Comparison of ENCODE assay signal across 31 cellular contexts in the genomic region with DNA sequence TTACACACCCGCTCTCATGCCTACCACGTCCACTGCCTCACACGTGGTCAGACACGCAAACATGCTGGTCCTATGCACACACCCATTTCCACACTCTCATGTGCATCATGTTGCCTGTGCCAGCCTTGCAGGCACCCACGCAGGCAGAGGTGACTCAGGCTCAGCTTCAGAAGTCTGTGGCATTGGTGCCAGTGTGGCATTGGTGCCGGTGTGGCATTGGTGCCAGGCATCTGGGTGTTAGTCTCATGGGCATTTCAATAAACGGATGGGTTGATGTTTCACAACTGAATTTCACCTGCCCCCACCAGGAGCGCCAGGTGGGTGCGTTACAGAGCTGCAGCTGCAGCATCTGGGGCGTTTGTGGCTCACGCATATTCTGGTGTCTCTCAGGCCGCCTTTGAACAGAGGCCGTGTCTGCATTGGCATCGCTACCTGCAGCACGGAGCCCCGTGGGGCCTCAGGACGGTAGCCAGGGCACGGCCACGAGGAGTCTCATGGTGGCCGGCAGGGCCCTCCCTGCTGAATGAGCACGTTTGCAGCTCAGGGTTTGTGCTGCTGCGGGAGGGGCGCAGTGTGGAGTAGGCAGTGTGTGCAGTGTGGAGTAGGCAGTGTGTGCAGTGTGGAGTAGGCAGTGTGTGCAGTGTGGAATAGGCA. TPM values are rescaled to one million over a fixed set of nuclear protein-coding genes. Genes with fewer than 3 reads are reported as not detected.
"Had no signal": no experiment of that assay in that cellular context is flagged by ENCODE, and none has a peak within 500 bp of the region (broad histone marks: within the 10 kb centered on the region; RNA-seq: fewer than 3 reads in every experiment).

No MANE protein-coding gene starts in this region.

- ATAC-seq: activated CD8-positive, alpha-beta T cell treated with anti-CD3 and anti-CD28 coated beads for 36 hours; K562; PC-3 had no signal

- H3K4me1 ChIP-seq: ascending aorta, Peyer's patch had no signal

- H3K36me3 ChIP-seq: ascending aorta, Peyer's patch, WERI-Rb-1 had no signal

- H3K27ac ChIP-seq: ascending aorta, Peyer's patch, WERI-Rb-1 had no signal

- DNase-seq: activated CD4-positive, alpha-beta T cell treated with anti-CD3 and anti-CD28 coated beads, Interleukin-2, amount 10 ng/mL, durations not matched to agents 24 days and 14 days; activated CD4-positive, alpha-beta T cell treated with anti-CD3 and anti-CD28 coated beads, Interleukin-2, amount 50 U/mL, for 4 hours; activated CD8-positive, alpha-beta T cell treated with anti-CD3 and anti-CD28 coated beads for 36 hours; activated gamma-delta T cell; activated naive CD4-positive, alpha-beta T cell treated with Interleukin-2 at 50 U/mL for 16 hours; activated naive CD8-positive, alpha-beta T cell treated with anti-CD3 and anti-CD28 coated beads, Interleukin-2, amount 10 ng/mL, durations not matched to agents 7 days and 5 days; activated T-cell treated with anti-CD3 and anti-CD28 coated beads, Interleukin-2, amount 50 U/mL, for 24 hours; amygdala; NCI-H1105; NCI-H1417 treated with DMSO at 0.1 percent for 48 hours; NCI-H1930; NCI-H2081 treated with DMSO at 0.1 percent for 48 hours; NCI-H226; NCI-H446 treated with DMSO at 0.1 percent for 48 hours; NCI-H524; NCI-H69; Peyer's patch; RPMI8226; SIG-M5; T1000; WERI-Rb-1 had no signal

- H3K27me3 ChIP-seq: ascending aorta, Peyer's patch had no signal

- H3K9me3 ChIP-seq: ascending aorta, Peyer's patch had no signal

- H3K4me3 ChIP-seq: ascending aorta, K562, Peyer's patch had no signal

- FAIRE-seq: K562 had no signal

RNA-seq across cellular contexts. Expression of gene KNDC1, which starts 24.7 kb away (rescaled TPM):
- total RNA-seq: activated CD8-positive, alpha-beta T cell treated with anti-CD3 and anti-CD28 coated beads for 36 hours; M059J; PC-3 had no signal

RNA-seq across cellular contexts. Expression of gene UTF1, which starts 45.3 kb away (rescaled TPM):
- total RNA-seq: activated CD8-positive, alpha-beta memory T cell treated with anti-CD3 and anti-CD28 coated beads for 36 hours; activated CD8-positive, alpha-beta T cell treated with anti-CD3 and anti-CD28 coated beads for 36 hours; activated naive CD8-positive, alpha-beta T cell treated with anti-CD3 and anti-CD28 coated beads, Interleukin-2, amount 10 ng/mL, durations not matched to agents 7 days and 5 days; ascending aorta; cardiac septum; M059J; PC-3; Peyer's patch; T-helper 1 cell treated with Interleukin-12 subunit alpha and Interleukin-12 subunit beta and Interleukin-4 antibody, amounts not matched to agents 30 ng/mL and 1 ng/mL, for 36 hours; T-helper 2 cell treated with Interferon-gamma antibody and Interleukin-4, amounts not matched to agents 100 ng/mL and 5 ng/mL, for 36 hours had no signal
- polyA plus RNA-seq: adipose tissue had no signal

RNA-seq across cellular contexts. Expression of gene VENTX, which starts 52.9 kb away (rescaled TPM):
- total RNA-seq: activated CD4-positive, alpha-beta T cell treated with anti-CD3 and anti-CD28 coated beads, Interleukin-2, amount 10 ng/mL, durations not matched to agents 24 days and 14 days; activated CD8-positive, alpha-beta memory T cell treated with anti-CD3 and anti-CD28 coated beads for 36 hours; activated T-helper 2 cell treated with anti-CD3 and anti-CD28 coated beads, Interferon-gamma antibody, Interleukin-2, Interleukin-4, amounts not matched to agents 10 μg/mL and 5 μg/mL and 100 μg/mL, durations not matched to agents 14 hours and 24 hours and 36 hours; M059J; PC-3; T-helper 1 cell treated with Interleukin-12 subunit alpha and Interleukin-12 subunit beta and Interleukin-4 antibody, amounts not matched to agents 30 ng/mL and 1 ng/mL, for 36 hours; T-helper 2 cell treated with Interferon-gamma antibody and Interleukin-4, amounts not matched to agents 100 ng/mL and 5 ng/mL, for 36 hours had no signal
